In the genomic region with DNA sequence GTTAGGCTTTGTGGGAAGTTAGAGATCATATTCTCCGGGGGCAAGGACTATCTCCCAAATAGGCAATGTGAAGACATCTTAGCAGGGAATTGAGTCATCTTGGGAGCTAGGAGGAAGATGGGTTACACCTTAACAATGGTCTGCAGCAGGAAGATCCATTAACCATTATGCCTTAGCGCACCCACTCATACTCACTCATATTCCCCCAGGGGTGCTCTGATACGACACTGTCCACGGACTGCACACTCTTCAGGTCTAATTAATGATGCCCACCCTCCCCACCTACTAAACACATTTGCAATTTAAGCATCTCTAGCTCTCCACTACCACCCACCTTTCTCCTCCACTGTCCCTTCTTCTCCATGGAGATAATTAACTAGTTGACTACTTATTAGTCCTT, we compare ENCODE assay signal across 9 cellular contexts. TPM values are rescaled to one million over a fixed set of nuclear protein-coding genes. Genes with fewer than 3 reads are reported as not detected.
A peak's percentile ranks its signal among the peaks of the same experiment; 100 is the strongest.
DNase-seq lines count a peak whose midpoint lies in the region; ATAC-seq lines count a peak whose summit lies in the region.
"Had no signal": no experiment of that assay in that cellular context is flagged by ENCODE, and none has a peak within 500 bp of the region (broad histone marks: within the 10 kb centered on the region; RNA-seq: fewer than 3 reads in every experiment).

No MANE protein-coding gene starts in this region.

- peaks cover 0 to 6% (median 0%) of the 10 kb centered on the region in 7 donors for H3K9me3 Mint-ChIP-seq in CD4-positive, CD25-positive, alpha-beta regulatory T cell
- H3K9me3 Mint-ChIP-seq in activated naive CD8-positive, alpha-beta T cell (ENCODE audit: low read depth) = no peaks in the 10 kb centered on the region
- peaks cover 0 to 5% (median 0%) of the 10 kb centered on the region in 7 donors for H3K9me3 Mint-ChIP-seq in naive B cell
- no peaks in the 10 kb centered on the region for H3K9me3 Mint-ChIP-seq in stimulated activated naive B cell treated with anti-CD40 and anti-IgM and Interleukin-4, amounts not matched to agents 10 μg/mL and 1 μg/mL and 100 μg/mL, for 72 hours

- peak overlapping the region; percentile 7 to 88 (median 79) for H3K27ac Mint-ChIP-seq in CD4-positive, CD25-positive, alpha-beta regulatory T cell
- peak overlapping the region; percentile 24 for H3K27ac Mint-ChIP-seq in activated naive CD8-positive, alpha-beta T cell
- H3K27ac Mint-ChIP-seq in naive B cell = peak overlapping the region in 3 of 6 donors; percentile 20 to 42 (median 27)
- H3K27ac Mint-ChIP-seq in stimulated activated naive B cell treated with anti-CD40 and anti-IgM and Interleukin-4, amounts not matched to agents 10 μg/mL and 1 μg/mL and 100 μg/mL, for 72 hours = no peak overlapping the region

- peaks cover 30% of the 10 kb centered on the region for H3K4me1 ChIP-seq in CD4-positive, CD25-positive, alpha-beta regulatory T cell (ENCODE audit: control insufficient read depth, insufficient read depth, low read length, poor library complexity, severe bottlenecking)
- H3K4me1 ChIP-seq in HUES48 (ENCODE audit: control insufficient read depth, insufficient read depth, low read length) = peaks cover 13% of the 10 kb centered on the region

- H3K27me3 Mint-ChIP-seq in CD4-positive, CD25-positive, alpha-beta regulatory T cell = peaks cover 31% of the 10 kb centered on the region
- no peaks in the 10 kb centered on the region for H3K27me3 Mint-ChIP-seq in activated naive CD8-positive, alpha-beta T cell
- H3K27me3 Mint-ChIP-seq in naive B cell = peaks cover 49 to 64% (median 56%) of the 10 kb centered on the region in 3 donors
- peaks cover 47 to 54% of the 10 kb centered on the region in 2 donors for H3K27me3 Mint-ChIP-seq in stimulated activated naive B cell treated with anti-CD40 and anti-IgM and Interleukin-4, amounts not matched to agents 10 μg/mL and 1 μg/mL and 100 μg/mL, for 72 hours

- H3K4me1 Mint-ChIP-seq in CD4-positive, CD25-positive, alpha-beta regulatory T cell = peaks cover 8 to 53% (median 25%) of the 10 kb centered on the region in 4 donors
- peaks cover 45% of the 10 kb centered on the region for H3K4me1 Mint-ChIP-seq in activated naive CD8-positive, alpha-beta T cell (ENCODE audit: low read depth)
- H3K4me1 Mint-ChIP-seq in naive B cell = peaks cover 25 to 35% (median 34%) of the 10 kb centered on the region in 3 donors
- H3K4me1 Mint-ChIP-seq in stimulated activated naive B cell treated with anti-CD40 and anti-IgM and Interleukin-4, amounts not matched to agents 10 μg/mL and 1 μg/mL and 100 μg/mL, for 72 hours = peaks cover 21 to 29% of the 10 kb centered on the region in 2 donors

- no peak for ATAC-seq in CD4-positive, CD25-positive, alpha-beta regulatory T cell (ENCODE audit: low read depth in 2 of 2)
- no peak for ATAC-seq in naive B cell (ENCODE audit: low read depth in 2 of 2)
- no peak for ATAC-seq in stimulated activated naive B cell treated with anti-CD40 and anti-IgM and Interleukin-4, amounts not matched to agents 10 μg/mL and 1 μg/mL and 100 μg/mL, for 72 hours (replicated peaks)

- DNase-seq in CD4-positive, CD25-positive, alpha-beta regulatory T cell = no peak
- DNase-seq in naive B cell = no peak
- DNase-seq in cortex of kidney (lab: John Stamatoyannopoulos, UW) = no peak
- no peak for DNase-seq in stimulated activated naive B cell treated with anti-CD40 and anti-IgM and Interleukin-4, amounts not matched to agents 10 μg/mL and 1 μg/mL and 100 μg/mL, for 72 hours
- DNase-seq in AML-193 (lab: John Stamatoyannopoulos, UW) = no peak
- DNase-seq in epidermal melanocyte (ENCODE audit: insufficient read length, low spot score) = no peak

- peaks cover 18% of the 10 kb centered on the region for H3K27me3 ChIP-seq in CD4-positive, CD25-positive, alpha-beta regulatory T cell (ENCODE audit: control insufficient read depth, insufficient read depth, low read length)
- H3K27me3 ChIP-seq in HUES48 (ENCODE audit: control insufficient read depth, insufficient read depth, low read length) = peaks cover 57% of the 10 kb centered on the region

- no peaks in the 10 kb centered on the region for H3K36me3 Mint-ChIP-seq in CD4-positive, CD25-positive, alpha-beta regulatory T cell
- no peaks in the 10 kb centered on the region for H3K36me3 Mint-ChIP-seq in activated naive CD8-positive, alpha-beta T cell
- no peaks in the 10 kb centered on the region for H3K36me3 Mint-ChIP-seq in naive B cell
- no peaks in the 10 kb centered on the region for H3K36me3 Mint-ChIP-seq in stimulated activated naive B cell treated with anti-CD40 and anti-IgM and Interleukin-4, amounts not matched to agents 10 μg/mL and 1 μg/mL and 100 μg/mL, for 72 hours

- no peak overlapping the region for H3K9ac ChIP-seq in HUES48 (ENCODE audit: low read depth, low read length)

- H3K4me3 ChIP-seq in CD4-positive, CD25-positive, alpha-beta regulatory T cell (ENCODE audit: low read depth, low read length) = peak overlapping the region; percentile 60
- H3K4me3 ChIP-seq in HUES48 (ENCODE audit: low read depth, low read length) = peak overlapping the region; percentile 67; the same call in 1 of the 2 replicates

- H3K9me3 ChIP-seq in CD4-positive, CD25-positive, alpha-beta regulatory T cell (ENCODE audit: control insufficient read depth in 2 of 2, low read length in 2 of 2) = no peaks in the 10 kb centered on the region
- H3K9me3 ChIP-seq in HUES48 (ENCODE audit: control insufficient read depth, insufficient read depth, low read length) = no peaks in the 10 kb centered on the region
- H3K9me3 ChIP-seq: Peyer's patch had no signal

- no peaks in the 10 kb centered on the region for H3K36me3 ChIP-seq in CD4-positive, CD25-positive, alpha-beta regulatory T cell (ENCODE audit: control insufficient read depth, insufficient read depth, low read length)
- H3K36me3 ChIP-seq in HUES48 (ENCODE audit: control insufficient read depth, insufficient read depth, low read length) = no peaks in the 10 kb centered on the region
- H3K36me3 ChIP-seq: Peyer's patch had no signal

- H3K27ac ChIP-seq in CD4-positive, CD25-positive, alpha-beta regulatory T cell (ENCODE audit: insufficient read depth, low read length, poor library complexity, severe bottlenecking) = no peak overlapping the region
- H3K27ac ChIP-seq in HUES48 (ENCODE audit: low read depth, low read length) = no peak overlapping the region
- H3K27ac ChIP-seq: Peyer's patch had no signal

- H3K4me3 Mint-ChIP-seq in CD4-positive, CD25-positive, alpha-beta regulatory T cell = peak overlapping the region; percentile 42 to 90 (median 69)
- peak overlapping the region; percentile 68 for H3K4me3 Mint-ChIP-seq in activated naive CD8-positive, alpha-beta T cell
- peak overlapping the region; percentile 3 to 87 (median 68) for H3K4me3 Mint-ChIP-seq in naive B cell
- H3K4me3 Mint-ChIP-seq in stimulated activated naive B cell treated with anti-CD40 and anti-IgM and Interleukin-4, amounts not matched to agents 10 μg/mL and 1 μg/mL and 100 μg/mL, for 72 hours = peak overlapping the region in 1 of 2 donors; percentile 49

RNA-seq across cellular contexts. Expression of a gene that starts 0.9 kb away (rescaled TPM):
- 7.3 TPM for total RNA-seq in CD4-positive, CD25-positive, alpha-beta regulatory T cell
- polyA plus RNA-seq in CD4-positive, CD25-positive, alpha-beta regulatory T cell = 10 to 100 TPM in 2 of 4 donors, 1 to 10 TPM in 2; 8.9 to 22.5 (median 14.2) TPM
- 1 to 10 TPM in 1 of 6 donors, under 1 TPM in 4, not detected in 1; 0.21 to 1.0 (median 0.36) TPM for polyA plus RNA-seq in naive B cell (ENCODE audit: low read depth in 6 of 6)

Comparison
In these comparisons a context has a peak if more than half of its experiments do, and no peak if none do; other contexts are left out.
1. RNA of a gene that starts 0.9 kb away (polyA plus RNA-seq): 8.9 to 22.5 TPM in CD4-positive, CD25-positive, alpha-beta regulatory T cell; 0.21 to 1.0 TPM in naive B cell; every median in the first group is over 4 times any median in the second.